In the genomic region with DNA sequence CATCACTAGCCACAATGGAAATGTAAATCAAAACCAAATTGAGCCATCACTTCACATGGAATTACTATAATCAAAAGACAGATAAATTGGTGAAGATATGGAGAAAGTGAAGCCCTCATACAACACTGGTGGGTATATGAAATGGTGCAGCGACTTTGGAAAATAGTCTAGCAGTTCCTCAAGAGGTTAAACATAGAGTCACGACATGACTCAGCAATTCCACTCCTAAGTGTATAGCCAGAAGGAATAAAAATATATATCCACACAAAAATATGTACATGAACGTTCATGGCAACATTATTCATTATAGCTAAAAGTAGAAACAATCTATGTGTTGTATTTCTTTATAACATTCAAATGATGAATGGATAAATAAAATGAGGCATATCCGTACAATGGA, we compare ENCODE assay signal across 23 cellular contexts.
"Had no signal": no experiment of that assay in that cellular context is flagged by ENCODE, and none has a peak within 500 bp of the region (broad histone marks: within the 10 kb centered on the region; RNA-seq: fewer than 3 reads in every experiment).

No MANE protein-coding gene starts in this region.

- H3K79me2 ChIP-seq: hepatocyte had no signal

- H3K4me1 Mint-ChIP-seq: immature natural killer cell had no signal

- DNase-seq: dermis blood vessel endothelial cell; dorsolateral prefrontal cortex; effector CD4-positive, alpha-beta T cell; effector memory CD4-positive, alpha-beta T cell; foreskin keratinocyte; heart left ventricle; hypothalamus; immature natural killer cell; islet precursor cell; kidney; kidney glomerular epithelial cell; left lung; left ventricle myocardium superior; lower lobe of right lung; mesenchymal stem cell had no signal

- H3K27ac ChIP-seq: coronary artery, dorsolateral prefrontal cortex, esophagus muscularis mucosa, foreskin keratinocyte, gastroesophageal sphincter, heart left ventricle, hepatocyte, left lung, lower lobe of right lung had no signal

- H2AFZ ChIP-seq: hepatocyte had no signal

- H3K4me1 ChIP-seq: foreskin keratinocyte, left lung, lower lobe of right lung had no signal

- H3K27ac Mint-ChIP-seq: immature natural killer cell, mesothelial cell of epicardium had no signal

- H3K4me2 ChIP-seq: hepatocyte had no signal

- H3K36me3 Mint-ChIP-seq: immature natural killer cell had no signal

- H3K36me3 ChIP-seq: esophagus muscularis mucosa, gastroesophageal sphincter, heart left ventricle, left lung, lower lobe of right lung had no signal

- FAIRE-seq: colon, endothelial cell of umbilical vein, frontal cortex, kidney had no signal

- H3K27me3 ChIP-seq: dorsolateral prefrontal cortex, esophagus muscularis mucosa, gastroesophageal sphincter, heart left ventricle, hepatocyte, left lung had no signal

- H3K4me3 ChIP-seq: coronary artery, dorsolateral prefrontal cortex, esophagus muscularis mucosa, gastroesophageal sphincter, heart left ventricle, hepatocyte, left lung, lower lobe of right lung had no signal

- ATAC-seq: foreskin keratinocyte, gastroesophageal sphincter, heart left ventricle, left lung, left ventricle myocardium superior, lower lobe of right lung had no signal

- H3K4me3 Mint-ChIP-seq: immature natural killer cell, mesothelial cell of epicardium had no signal

- H3K9me3 ChIP-seq: esophagus muscularis mucosa, gastroesophageal sphincter, heart left ventricle, left lung, lower lobe of right lung had no signal
